ENCODE assay signal across 1 cellular context in the genomic region with DNA sequence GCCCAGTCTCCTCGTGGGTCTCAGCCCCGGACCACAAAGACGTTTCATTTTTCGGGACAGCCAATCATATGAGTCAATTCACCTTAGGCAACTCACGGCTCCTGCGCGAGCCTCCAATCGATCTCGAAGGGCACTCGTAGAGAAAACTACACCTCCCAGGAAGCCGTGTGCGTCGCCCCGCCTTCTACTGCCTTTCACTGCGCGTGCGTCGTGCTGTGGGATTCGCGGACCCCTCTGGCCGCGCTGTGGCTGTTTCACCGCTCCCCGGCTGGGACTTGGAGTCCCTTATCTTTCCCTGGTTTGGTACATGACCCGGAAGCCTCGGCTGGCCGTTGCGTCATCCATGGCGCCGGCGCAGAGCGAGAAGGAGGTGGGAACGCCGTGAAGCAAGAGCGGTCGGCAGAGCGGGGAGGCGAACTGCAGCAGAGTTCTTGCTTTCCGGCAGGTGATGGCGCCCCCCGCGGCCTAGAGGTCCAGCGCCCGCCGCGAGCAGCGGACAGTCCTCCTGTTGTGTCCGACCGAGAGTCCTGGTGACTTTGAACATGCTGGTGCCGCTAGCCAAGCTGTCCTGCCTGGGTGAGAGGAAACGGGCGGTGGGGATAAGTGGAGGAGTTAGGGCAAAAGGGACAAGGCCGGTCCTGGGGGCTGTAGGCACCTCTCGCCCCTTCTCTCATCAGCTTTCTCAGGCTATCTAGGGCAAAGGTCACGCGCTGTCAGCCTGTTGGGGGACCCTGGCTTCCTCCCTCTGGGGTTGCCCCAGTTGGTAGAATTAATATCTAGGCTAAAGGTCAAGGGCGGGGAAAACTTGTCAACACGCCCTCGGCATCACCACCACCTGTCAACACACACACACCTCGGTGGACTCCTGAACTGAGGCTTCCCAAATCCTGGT.
TF ChIP-seq lines count a peak whose summit lies in the region.

A gene (plus strand): TSS at position 382 of the 892 bp plus-strand sequence. CDS start 161 bp downstream, at position 543.

TF ChIP-seq in GM12878, 131 proteins besides CTCF, POLR2A, EP300 and RAD21 (continued from another document and continues in another):
- TF ChIP-seq, protein P1, sequence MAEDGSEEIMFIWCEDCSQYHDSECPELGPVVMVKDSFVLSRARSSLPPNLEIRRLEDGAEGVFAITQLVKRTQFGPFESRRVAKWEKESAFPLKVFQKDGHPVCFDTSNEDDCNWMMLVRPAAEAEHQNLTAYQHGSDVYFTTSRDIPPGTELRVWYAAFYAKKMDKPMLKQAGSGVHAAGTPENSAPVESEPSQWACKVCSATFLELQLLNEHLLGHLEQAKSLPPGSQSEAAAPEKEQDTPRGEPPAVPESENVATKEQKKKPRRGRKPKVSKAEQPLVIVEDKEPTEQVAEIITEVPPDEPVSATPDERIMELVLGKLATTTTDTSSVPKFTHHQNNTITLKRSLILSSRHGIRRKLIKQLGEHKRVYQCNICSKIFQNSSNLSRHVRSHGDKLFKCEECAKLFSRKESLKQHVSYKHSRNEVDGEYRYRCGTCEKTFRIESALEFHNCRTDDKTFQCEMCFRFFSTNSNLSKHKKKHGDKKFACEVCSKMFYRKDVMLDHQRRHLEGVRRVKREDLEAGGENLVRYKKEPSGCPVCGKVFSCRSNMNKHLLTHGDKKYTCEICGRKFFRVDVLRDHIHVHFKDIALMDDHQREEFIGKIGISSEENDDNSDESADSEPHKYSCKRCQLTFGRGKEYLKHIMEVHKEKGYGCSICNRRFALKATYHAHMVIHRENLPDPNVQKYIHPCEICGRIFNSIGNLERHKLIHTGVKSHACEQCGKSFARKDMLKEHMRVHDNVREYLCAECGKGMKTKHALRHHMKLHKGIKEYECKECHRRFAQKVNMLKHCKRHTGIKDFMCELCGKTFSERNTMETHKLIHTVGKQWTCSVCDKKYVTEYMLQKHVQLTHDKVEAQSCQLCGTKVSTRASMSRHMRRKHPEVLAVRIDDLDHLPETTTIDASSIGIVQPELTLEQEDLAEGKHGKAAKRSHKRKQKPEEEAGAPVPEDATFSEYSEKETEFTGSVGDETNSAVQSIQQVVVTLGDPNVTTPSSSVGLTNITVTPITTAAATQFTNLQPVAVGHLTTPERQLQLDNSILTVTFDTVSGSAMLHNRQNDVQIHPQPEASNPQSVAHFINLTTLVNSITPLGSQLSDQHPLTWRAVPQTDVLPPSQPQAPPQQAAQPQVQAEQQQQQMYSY (CRISPR knock-in tag; IDR thresholded peaks at IDR 0.05): no peak
- TF ChIP-seq FOS (IDR thresholded peaks at IDR 0.05; ENCODE audit: borderline replicate concordance, extremely low read depth, insufficient read length) (no peak), PAX8 (IDR thresholded peaks at IDR 0.05) (no peak), NRF1 (conservative IDR thresholded peaks at IDR 0.05; ENCODE audit: low read depth, low read length) (peak; percentile 88), SPI1 (IDR thresholded peaks at IDR 0.05; ENCODE audit: borderline replicate concordance, insufficient read depth, low read depth, low read length) (no peak), ZNF622 (IDR thresholded peaks at IDR 0.05) (no peak), PAX5 (IDR thresholded peaks at IDR 0.05; ENCODE audit: borderline replicate concordance, low read depth, low read length) (no peak; the same call in 1 of the 2 replicates), TARDBP (IDR thresholded peaks at IDR 0.05; ENCODE audit: borderline replicate concordance) (peak; percentile 92; the same call in 1 of the 2 replicates), KAT2A (conservative IDR thresholded peaks at IDR 0.05; ENCODE audit: control insufficient read depth, low read depth, low read length) (no peak), GATAD2B (conservative IDR thresholded peaks at IDR 0.05; ENCODE audit: low read depth) (peak; percentile 93), BACH1 (IDR thresholded peaks at IDR 0.05; ENCODE audit: borderline replicate concordance) (peak; percentile 56; the same call in 1 of the 2 replicates), MXI1 (IDR thresholded peaks at IDR 0.05; ENCODE audit: low read depth, low read length) (peak; percentile 60; the same call in 1 of the 2 replicates), BHLHE40 (IDR thresholded peaks at IDR 0.05; ENCODE audit: borderline replicate concordance in 1 of 2, low read depth in 2 of 2, low read length in 1 of 2) (peak in 1 of 2 experiments; percentile 43; a peak in 1 of 4 replicates), TBL1XR1 (IDR thresholded peaks at IDR 0.05; ENCODE audit: low read depth, low read length) (0 out of 2 replicates have a peak, but pooled peaks have one; percentile 29), ATF7 (IDR thresholded peaks at IDR 0.05; ENCODE audit: low read depth) (peak; percentile 95), HCFC1 (IDR thresholded peaks at IDR 0.05; ENCODE audit: low read length) (peak; percentile 97), POLR2AphosphoS5 (IDR thresholded peaks at IDR 0.05; ENCODE audit: low read length) (peak; percentile 60; the same call in 1 of the 2 replicates), RUNX3 (IDR thresholded peaks at IDR 0.05; ENCODE audit: low read length) (peak; percentile 64), STAT1 (conservative IDR thresholded peaks at IDR 0.05) (no peak; the same call in 1 of the 2 replicates), CREB1 (IDR thresholded peaks at IDR 0.05; ENCODE audit: low read depth) (peak; percentile 92), ZNF274 (IDR thresholded peaks at IDR 0.05; ENCODE audit: insufficient read depth, insufficient read length) (no peak), NR2F1 (conservative IDR thresholded peaks at IDR 0.05) (peak; percentile 96), NFXL1 (IDR thresholded peaks at IDR 0.05; ENCODE audit: borderline replicate concordance) (no peak), CEBPB (IDR thresholded peaks at IDR 0.05; ENCODE audit: borderline replicate concordance in 1 of 2, low read depth in 2 of 2, low read length in 2 of 2) (peak in 1 of 2 experiments; percentile 95; a peak in 2 of 4 replicates)
- TF ChIP-seq, protein P2, sequence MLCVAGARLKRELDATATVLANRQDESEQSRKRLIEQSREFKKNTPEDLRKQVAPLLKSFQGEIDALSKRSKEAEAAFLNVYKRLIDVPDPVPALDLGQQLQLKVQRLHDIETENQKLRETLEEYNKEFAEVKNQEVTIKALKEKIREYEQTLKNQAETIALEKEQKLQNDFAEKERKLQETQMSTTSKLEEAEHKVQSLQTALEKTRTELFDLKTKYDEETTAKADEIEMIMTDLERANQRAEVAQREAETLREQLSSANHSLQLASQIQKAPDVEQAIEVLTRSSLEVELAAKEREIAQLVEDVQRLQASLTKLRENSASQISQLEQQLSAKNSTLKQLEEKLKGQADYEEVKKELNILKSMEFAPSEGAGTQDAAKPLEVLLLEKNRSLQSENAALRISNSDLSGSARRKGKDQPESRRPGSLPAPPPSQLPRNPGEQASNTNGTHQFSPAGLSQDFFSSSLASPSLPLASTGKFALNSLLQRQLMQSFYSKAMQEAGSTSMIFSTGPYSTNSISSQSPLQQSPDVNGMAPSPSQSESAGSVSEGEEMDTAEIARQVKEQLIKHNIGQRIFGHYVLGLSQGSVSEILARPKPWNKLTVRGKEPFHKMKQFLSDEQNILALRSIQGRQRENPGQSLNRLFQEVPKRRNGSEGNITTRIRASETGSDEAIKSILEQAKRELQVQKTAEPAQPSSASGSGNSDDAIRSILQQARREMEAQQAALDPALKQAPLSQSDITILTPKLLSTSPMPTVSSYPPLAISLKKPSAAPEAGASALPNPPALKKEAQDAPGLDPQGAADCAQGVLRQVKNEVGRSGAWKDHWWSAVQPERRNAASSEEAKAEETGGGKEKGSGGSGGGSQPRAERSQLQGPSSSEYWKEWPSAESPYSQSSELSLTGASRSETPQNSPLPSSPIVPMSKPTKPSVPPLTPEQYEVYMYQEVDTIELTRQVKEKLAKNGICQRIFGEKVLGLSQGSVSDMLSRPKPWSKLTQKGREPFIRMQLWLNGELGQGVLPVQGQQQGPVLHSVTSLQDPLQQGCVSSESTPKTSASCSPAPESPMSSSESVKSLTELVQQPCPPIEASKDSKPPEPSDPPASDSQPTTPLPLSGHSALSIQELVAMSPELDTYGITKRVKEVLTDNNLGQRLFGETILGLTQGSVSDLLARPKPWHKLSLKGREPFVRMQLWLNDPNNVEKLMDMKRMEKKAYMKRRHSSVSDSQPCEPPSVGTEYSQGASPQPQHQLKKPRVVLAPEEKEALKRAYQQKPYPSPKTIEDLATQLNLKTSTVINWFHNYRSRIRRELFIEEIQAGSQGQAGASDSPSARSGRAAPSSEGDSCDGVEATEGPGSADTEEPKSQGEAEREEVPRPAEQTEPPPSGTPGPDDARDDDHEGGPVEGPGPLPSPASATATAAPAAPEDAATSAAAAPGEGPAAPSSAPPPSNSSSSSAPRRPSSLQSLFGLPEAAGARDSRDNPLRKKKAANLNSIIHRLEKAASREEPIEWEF (IDR thresholded peaks at IDR 0.05; ENCODE audit: insufficient replicate concordance, low read depth, low read length): no peak
- TF ChIP-seq, protein P3, sequence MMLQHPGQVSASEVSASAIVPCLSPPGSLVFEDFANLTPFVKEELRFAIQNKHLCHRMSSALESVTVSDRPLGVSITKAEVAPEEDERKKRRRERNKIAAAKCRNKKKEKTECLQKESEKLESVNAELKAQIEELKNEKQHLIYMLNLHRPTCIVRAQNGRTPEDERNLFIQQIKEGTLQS (IDR thresholded peaks at IDR 0.05; ENCODE audit: borderline replicate concordance, extremely low read depth, low read depth, low read length): peak; percentile 64; the same call in 1 of the 2 replicates
- TF ChIP-seq, protein P4, sequence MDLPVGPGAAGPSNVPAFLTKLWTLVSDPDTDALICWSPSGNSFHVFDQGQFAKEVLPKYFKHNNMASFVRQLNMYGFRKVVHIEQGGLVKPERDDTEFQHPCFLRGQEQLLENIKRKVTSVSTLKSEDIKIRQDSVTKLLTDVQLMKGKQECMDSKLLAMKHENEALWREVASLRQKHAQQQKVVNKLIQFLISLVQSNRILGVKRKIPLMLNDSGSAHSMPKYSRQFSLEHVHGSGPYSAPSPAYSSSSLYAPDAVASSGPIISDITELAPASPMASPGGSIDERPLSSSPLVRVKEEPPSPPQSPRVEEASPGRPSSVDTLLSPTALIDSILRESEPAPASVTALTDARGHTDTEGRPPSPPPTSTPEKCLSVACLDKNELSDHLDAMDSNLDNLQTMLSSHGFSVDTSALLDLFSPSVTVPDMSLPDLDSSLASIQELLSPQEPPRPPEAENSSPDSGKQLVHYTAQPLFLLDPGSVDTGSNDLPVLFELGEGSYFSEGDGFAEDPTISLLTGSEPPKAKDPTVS (IDR thresholded peaks at IDR 0.05; ENCODE audit: low read depth, low read length): no peak
- TF ChIP-seq, protein P5, sequence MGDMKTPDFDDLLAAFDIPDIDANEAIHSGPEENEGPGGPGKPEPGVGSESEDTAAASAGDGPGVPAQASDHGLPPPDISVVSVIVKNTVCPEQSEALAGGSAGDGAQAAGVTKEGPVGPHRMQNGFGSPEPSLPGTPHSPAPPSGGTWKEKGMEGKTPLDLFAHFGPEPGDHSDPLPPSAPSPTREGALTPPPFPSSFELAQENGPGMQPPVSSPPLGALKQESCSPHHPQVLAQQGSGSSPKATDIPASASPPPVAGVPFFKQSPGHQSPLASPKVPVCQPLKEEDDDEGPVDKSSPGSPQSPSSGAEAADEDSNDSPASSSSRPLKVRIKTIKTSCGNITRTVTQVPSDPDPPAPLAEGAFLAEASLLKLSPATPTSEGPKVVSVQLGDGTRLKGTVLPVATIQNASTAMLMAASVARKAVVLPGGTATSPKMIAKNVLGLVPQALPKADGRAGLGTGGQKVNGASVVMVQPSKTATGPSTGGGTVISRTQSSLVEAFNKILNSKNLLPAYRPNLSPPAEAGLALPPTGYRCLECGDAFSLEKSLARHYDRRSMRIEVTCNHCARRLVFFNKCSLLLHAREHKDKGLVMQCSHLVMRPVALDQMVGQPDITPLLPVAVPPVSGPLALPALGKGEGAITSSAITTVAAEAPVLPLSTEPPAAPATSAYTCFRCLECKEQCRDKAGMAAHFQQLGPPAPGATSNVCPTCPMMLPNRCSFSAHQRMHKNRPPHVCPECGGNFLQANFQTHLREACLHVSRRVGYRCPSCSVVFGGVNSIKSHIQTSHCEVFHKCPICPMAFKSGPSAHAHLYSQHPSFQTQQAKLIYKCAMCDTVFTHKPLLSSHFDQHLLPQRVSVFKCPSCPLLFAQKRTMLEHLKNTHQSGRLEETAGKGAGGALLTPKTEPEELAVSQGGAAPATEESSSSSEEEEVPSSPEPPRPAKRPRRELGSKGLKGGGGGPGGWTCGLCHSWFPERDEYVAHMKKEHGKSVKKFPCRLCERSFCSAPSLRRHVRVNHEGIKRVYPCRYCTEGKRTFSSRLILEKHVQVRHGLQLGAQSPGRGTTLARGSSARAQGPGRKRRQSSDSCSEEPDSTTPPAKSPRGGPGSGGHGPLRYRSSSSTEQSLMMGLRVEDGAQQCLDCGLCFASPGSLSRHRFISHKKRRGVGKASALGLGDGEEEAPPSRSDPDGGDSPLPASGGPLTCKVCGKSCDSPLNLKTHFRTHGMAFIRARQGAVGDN (IDR thresholded peaks at IDR 0.05): peak; percentile 79
- TF ChIP-seq, protein P6, sequence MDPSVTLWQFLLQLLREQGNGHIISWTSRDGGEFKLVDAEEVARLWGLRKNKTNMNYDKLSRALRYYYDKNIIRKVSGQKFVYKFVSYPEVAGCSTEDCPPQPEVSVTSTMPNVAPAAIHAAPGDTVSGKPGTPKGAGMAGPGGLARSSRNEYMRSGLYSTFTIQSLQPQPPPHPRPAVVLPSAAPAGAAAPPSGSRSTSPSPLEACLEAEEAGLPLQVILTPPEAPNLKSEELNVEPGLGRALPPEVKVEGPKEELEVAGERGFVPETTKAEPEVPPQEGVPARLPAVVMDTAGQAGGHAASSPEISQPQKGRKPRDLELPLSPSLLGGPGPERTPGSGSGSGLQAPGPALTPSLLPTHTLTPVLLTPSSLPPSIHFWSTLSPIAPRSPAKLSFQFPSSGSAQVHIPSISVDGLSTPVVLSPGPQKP (IDR thresholded peaks at IDR 0.05; ENCODE audit: low read depth, low read length): peak; percentile 67; the same call in 1 of the 2 replicates
- TF ChIP-seq, protein P7, sequence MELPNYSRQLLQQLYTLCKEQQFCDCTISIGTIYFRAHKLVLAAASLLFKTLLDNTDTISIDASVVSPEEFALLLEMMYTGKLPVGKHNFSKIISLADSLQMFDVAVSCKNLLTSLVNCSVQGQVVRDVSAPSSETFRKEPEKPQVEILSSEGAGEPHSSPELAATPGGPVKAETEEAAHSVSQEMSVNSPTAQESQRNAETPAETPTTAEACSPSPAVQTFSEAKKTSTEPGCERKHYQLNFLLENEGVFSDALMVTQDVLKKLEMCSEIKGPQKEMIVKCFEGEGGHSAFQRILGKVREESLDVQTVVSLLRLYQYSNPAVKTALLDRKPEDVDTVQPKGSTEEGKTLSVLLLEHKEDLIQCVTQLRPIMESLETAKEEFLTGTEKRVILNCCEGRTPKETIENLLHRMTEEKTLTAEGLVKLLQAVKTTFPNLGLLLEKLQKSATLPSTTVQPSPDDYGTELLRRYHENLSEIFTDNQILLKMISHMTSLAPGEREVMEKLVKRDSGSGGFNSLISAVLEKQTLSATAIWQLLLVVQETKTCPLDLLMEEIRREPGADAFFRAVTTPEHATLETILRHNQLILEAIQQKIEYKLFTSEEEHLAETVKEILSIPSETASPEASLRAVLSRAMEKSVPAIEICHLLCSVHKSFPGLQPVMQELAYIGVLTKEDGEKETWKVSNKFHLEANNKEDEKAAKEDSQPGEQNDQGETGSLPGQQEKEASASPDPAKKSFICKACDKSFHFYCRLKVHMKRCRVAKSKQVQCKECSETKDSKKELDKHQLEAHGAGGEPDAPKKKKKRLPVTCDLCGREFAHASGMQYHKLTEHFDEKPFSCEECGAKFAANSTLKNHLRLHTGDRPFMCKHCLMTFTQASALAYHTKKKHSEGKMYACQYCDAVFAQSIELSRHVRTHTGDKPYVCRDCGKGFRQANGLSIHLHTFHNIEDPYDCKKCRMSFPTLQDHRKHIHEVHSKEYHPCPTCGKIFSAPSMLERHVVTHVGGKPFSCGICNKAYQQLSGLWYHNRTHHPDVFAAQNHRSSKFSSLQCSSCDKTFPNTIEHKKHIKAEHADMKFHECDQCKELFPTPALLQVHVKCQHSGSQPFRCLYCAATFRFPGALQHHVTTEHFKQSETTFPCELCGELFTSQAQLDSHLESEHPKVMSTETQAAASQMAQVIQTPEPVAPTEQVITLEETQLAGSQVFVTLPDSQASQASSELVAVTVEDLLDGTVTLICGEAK (IDR thresholded peaks at IDR 0.05; ENCODE audit: borderline replicate concordance): peak; percentile 68; the same call in 1 of the 2 replicates
